9 cellular contexts compared by ENCODE assay signal in the genomic region with DNA sequence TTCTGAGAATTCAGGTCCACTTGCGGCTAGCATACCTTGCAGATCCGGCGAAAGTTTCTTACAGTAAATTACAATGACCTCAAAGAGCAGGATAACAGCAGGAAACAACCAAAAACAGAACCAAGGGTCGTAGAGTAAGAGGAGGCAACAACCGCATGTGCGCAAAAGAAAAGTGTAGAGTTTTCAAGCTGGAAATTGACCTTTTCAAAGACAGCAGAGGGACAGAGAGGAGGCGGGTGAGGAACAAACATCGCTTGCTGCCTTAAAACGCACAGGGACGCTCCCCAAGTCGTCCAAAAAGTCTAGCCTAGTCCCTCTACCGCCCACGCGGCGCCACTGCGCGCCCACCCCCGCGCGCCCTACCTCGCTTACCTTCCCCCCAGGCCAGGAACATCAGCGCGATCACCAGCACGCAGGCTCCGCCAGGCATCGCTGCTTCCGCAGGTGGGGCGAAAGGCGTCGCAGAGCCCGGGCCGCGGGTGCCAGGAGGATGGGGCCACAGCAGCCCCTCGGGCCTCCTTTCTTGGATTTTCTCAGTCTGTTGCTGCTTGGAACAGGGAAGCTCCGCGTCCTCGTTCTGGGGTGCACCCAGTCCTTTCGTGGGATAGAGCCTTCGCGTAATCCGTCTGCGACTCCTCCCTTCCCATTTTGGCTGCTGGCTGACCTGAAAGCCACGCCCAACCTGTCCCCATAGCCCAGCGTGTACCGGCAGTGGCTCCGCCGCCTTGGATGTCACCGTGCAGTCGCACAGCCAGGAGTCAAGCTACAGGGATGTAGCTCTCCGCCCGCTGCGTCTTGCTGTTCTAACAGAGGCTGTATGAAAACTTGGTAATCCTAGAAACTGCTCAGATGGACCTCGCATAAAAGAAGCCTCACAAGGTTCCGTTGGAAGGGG. TPM values are rescaled to one million over a fixed set of nuclear protein-coding genes. Genes with fewer than 3 reads are reported as not detected.
DNase-seq lines count a peak whose midpoint lies in the region; ATAC-seq and TF ChIP-seq lines count a peak whose summit lies in the region.
"Had no signal": no experiment of that assay in that cellular context is flagged by ENCODE, and none has a peak within 500 bp of the region (broad histone marks: within the 10 kb centered on the region; RNA-seq: fewer than 3 reads in every experiment).

A gene (minus strand): TSS at position 579 of the 895 bp plus-strand sequence. CDS start 149 bp downstream, at position 430.

- H3K9ac ChIP-seq in neural cell (ENCODE audit: low read length), result peak within 1 kb of the TSS; percentile 39

- no peaks in the 10 kb centered on the region for H4K20me1 ChIP-seq in neural cell (ENCODE audit: insufficient read depth)

- H3K4me3 ChIP-seq in epithelial cell of proximal tubule (ENCODE audit: low read depth, low read length) (peak within 1 kb of the TSS; percentile 68), neural cell (ENCODE audit: low read length) (peak within 1 kb of the TSS; percentile 72), thoracic aorta (peak within 1 kb of the TSS; percentile 61)
- H3K4me3 ChIP-seq: SJSA1 had no signal

- H3K9me2 ChIP-seq in neural cell (ENCODE audit: insufficient read depth, low read length), result no peaks in the 10 kb centered on the region

- peak within 1 kb of the TSS; percentile 22 for H2AFZ ChIP-seq in neural cell (ENCODE audit: low read depth, low read length)

- H3K79me2 ChIP-seq in neural cell (replicated peaks; ENCODE audit: insufficient read depth, low read length), result no peaks in the 10 kb centered on the region

- no peaks in the 10 kb centered on the region for H3K9me3 ChIP-seq in neural cell (ENCODE audit: low read length)
- no peaks in the 10 kb centered on the region for H3K9me3 ChIP-seq in thoracic aorta
- H3K9me3 ChIP-seq: SJSA1 had no signal

- H3K36me3 ChIP-seq in neural cell (ENCODE audit: insufficient read depth, low read length) (no peaks in the 10 kb centered on the region), thoracic aorta (no peaks in the 10 kb centered on the region)
- H3K36me3 ChIP-seq: SJSA1 had no signal

- H3K4me1 ChIP-seq in thoracic aorta (ENCODE audit: control insufficient read depth in 1 of 2, low read depth in 2 of 2), result peaks cover 0 to 4% of the 10 kb centered on the region in 2 donors
- H3K4me1 ChIP-seq: SJSA1 had no signal

- no peak for TF ChIP-seq EP300 in neural cell (conservative IDR thresholded peaks at IDR 0.05; ENCODE audit: poor library complexity, severe bottlenecking)

- TF ChIP-seq CTCF in epithelial cell of proximal tubule (conservative IDR thresholded peaks at IDR 0.05; ENCODE audit: low read depth, low read length) (no peak), neural cell (IDR thresholded peaks at IDR 0.05; ENCODE audit: poor library complexity, severe bottlenecking) (peak; percentile 47), thoracic aorta (IDR thresholded peaks at IDR 0.05) (no peak)

- ATAC-seq in HG02973 (IDR thresholded peaks at IDR 0.05; ENCODE audit: unreplicated experiment), result peak; percentile 48
- no peak for ATAC-seq in thoracic aorta (ENCODE audit: insufficient number of reproducible peaks, low FRiP score, low read depth)

- no peak within 1 kb of the TSS for H3K27ac ChIP-seq in neural cell (ENCODE audit: low read length)
- no peak within 1 kb of the TSS for H3K27ac ChIP-seq in thoracic aorta
- H3K27ac ChIP-seq: SJSA1 had no signal

- H3F3A ChIP-seq in neural cell (ENCODE audit: insufficient read depth, low read length, poor library complexity, severe bottlenecking), result no peaks in the 10 kb centered on the region

- peak within 1 kb of the TSS; percentile 56 for H3K4me2 ChIP-seq in neural cell (ENCODE audit: low read length)

- peak; percentile 28 for DNase-seq in GM03348 (ENCODE audit: low spot score)
- DNase-seq in NCI-H510A treated with DMSO at 0.1 percent for 48 hours (lab: John Stamatoyannopoulos, UW), result peak; percentile 79
- DNase-seq in activated CD8-positive, alpha-beta memory T cell treated with anti-CD3 and anti-CD28 coated beads for 24 hours, result peak; percentile 67
- no peak for DNase-seq in epithelial cell of proximal tubule (ENCODE audit: low read depth)
- no peak for DNase-seq in thoracic aorta (ENCODE audit: low spot score)
- DNase-seq in cerebellar cortex (ENCODE audit: low spot score), result no peak

- H3K27me3 ChIP-seq in neural cell (ENCODE audit: insufficient read depth, low read depth, low read length) (peaks cover 38% of the 10 kb centered on the region), thoracic aorta (replicated peaks; ENCODE audit: insufficient read depth) (no peaks in the 10 kb centered on the region)
- H3K27me3 ChIP-seq: SJSA1 had no signal

- peak; percentile 11 for TF ChIP-seq RAD21 in neural cell (conservative IDR thresholded peaks at IDR 0.05)

TF ChIP-seq in neural cell, 6 proteins besides CTCF, POLR2A, EP300 and RAD21:
- TF ChIP-seq MXI1 (conservative IDR thresholded peaks at IDR 0.05; ENCODE audit: poor library complexity, severe bottlenecking) (peak; percentile 25), TAF1 (IDR thresholded peaks at IDR 0.05; ENCODE audit: low read depth) (no peak), POLR2AphosphoS5 (IDR thresholded peaks at IDR 0.05) (peak; percentile 20), SMC3 (conservative IDR thresholded peaks at IDR 0.05; ENCODE audit: poor library complexity) (peak; percentile 24), EZH2 (IDR thresholded peaks at IDR 0.05; ENCODE audit: borderline replicate concordance, insufficient read depth, low read length, poor library complexity, severe bottlenecking) (no peak)
- TF ChIP-seq, protein P1, sequence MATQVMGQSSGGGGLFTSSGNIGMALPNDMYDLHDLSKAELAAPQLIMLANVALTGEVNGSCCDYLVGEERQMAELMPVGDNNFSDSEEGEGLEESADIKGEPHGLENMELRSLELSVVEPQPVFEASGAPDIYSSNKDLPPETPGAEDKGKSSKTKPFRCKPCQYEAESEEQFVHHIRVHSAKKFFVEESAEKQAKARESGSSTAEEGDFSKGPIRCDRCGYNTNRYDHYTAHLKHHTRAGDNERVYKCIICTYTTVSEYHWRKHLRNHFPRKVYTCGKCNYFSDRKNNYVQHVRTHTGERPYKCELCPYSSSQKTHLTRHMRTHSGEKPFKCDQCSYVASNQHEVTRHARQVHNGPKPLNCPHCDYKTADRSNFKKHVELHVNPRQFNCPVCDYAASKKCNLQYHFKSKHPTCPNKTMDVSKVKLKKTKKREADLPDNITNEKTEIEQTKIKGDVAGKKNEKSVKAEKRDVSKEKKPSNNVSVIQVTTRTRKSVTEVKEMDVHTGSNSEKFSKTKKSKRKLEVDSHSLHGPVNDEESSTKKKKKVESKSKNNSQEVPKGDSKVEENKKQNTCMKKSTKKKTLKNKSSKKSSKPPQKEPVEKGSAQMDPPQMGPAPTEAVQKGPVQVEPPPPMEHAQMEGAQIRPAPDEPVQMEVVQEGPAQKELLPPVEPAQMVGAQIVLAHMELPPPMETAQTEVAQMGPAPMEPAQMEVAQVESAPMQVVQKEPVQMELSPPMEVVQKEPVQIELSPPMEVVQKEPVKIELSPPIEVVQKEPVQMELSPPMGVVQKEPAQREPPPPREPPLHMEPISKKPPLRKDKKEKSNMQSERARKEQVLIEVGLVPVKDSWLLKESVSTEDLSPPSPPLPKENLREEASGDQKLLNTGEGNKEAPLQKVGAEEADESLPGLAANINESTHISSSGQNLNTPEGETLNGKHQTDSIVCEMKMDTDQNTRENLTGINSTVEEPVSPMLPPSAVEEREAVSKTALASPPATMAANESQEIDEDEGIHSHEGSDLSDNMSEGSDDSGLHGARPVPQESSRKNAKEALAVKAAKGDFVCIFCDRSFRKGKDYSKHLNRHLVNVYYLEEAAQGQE (IDR thresholded peaks at IDR 0.05; ENCODE audit: borderline replicate concordance), result no peak

RNA-seq across cellular contexts. Expression of the gene that starts here (rescaled TPM):
- total RNA-seq in epithelial cell of proximal tubule, result 0.12 and 0.29 TPM in 2 replicates
- 0.27 and 0.48 TPM in 2 replicates for polyA plus RNA-seq in neural cell
- polyA minus RNA-seq in neural cell, result 0.35 and 0.49 TPM in 2 replicates
- under 1 TPM in 1 of 2 donors, not detected in 1; 0.14 TPM for total RNA-seq in thoracic aorta
- total RNA-seq: SJSA1 had no signal

Comparison
In these comparisons a context has a peak if more than half of its experiments do, and no peak if none do; other contexts are left out.
1. DNase-seq: peak in GM03348 (single experiment), NCI-H510A treated with DMSO at 0.1 percent for 48 hours (single experiment) and activated CD8-positive, alpha-beta memory T cell treated with anti-CD3 and anti-CD28 coated beads for 24 hours (single experiment); none in epithelial cell of proximal tubule (single experiment), thoracic aorta (single experiment) and cerebellar cortex (single experiment).
2. Peak in every context shown above with its lines, with median percentiles within 50 percentile points of each other: H3K4me3 ChIP-seq.